16 cellular contexts compared by ENCODE assay signal in genomic region chr5:34005211-34005610, GRCh38. TPM values are rescaled to one million over a fixed set of nuclear protein-coding genes. Genes with fewer than 3 reads are reported as not detected.
DNase-seq lines count a peak whose midpoint lies in the region; ATAC-seq and TF ChIP-seq lines count a peak whose summit lies in the region.
"Had no signal": no experiment of that assay in that cellular context is flagged by ENCODE, and none has a peak within 500 bp of the region (broad histone marks: within the 10 kb centered on the region; RNA-seq: fewer than 3 reads in every experiment).

No MANE protein-coding gene starts in this region.

- WGBS in hepatocyte (ENCODE audit: low lambda C conversion rate, missing lambda C conversion rate): 77% methylated on average over 4 of the region's 4 CpGs

- H3K4me3 ChIP-seq in hepatocyte: no peak overlapping the region
- H3K4me3 ChIP-seq: A549, K562, left lung, pancreas, SJCRH30 had no signal

- H3K27me3 ChIP-seq in hepatocyte: no peaks in the 10 kb centered on the region
- H3K27me3 ChIP-seq: left lung, pancreas, SJCRH30, stomach had no signal

- DNase-seq in SIG-M5 treated with dmso at 0.1 percent for 504 hours (lab: John Stamatoyannopoulos, UW; ENCODE audit: unreplicated experiment) (peak; percentile 7), SIG-M5 (lab: John Stamatoyannopoulos, UW) (no peak), hepatocyte (ENCODE audit: low spot score) (no peak), NCI-H526 treated with DMSO at 0.1 percent for 48 hours (lab: John Stamatoyannopoulos, UW) (no peak), NCI-H1048 (lab: John Stamatoyannopoulos, UW) (no peak)
- DNase-seq: activated naive CD8-positive, alpha-beta T cell treated with anti-CD3 and anti-CD28 coated beads, Interleukin-2, amount 10 ng/mL, durations not matched to agents 7 days and 5 days; CD4-positive, CD25-positive, alpha-beta regulatory T cell; left lung; NCI-H1105 treated with DMSO at 0.1 percent for 48 hours; pancreas; SJCRH30; stomach had no signal

- H3K4me1 ChIP-seq in hepatocyte (ENCODE audit: insufficient read depth): peaks cover 29% of the 10 kb centered on the region

- no peaks in the 10 kb centered on the region for H3K9me3 ChIP-seq in hepatocyte (ENCODE audit: low read depth)
- H3K9me3 ChIP-seq: A549, left lung, pancreas, SJCRH30, stomach had no signal

- H3K79me2 ChIP-seq in hepatocyte: peaks cover 42% of the 10 kb centered on the region

- no peak overlapping the region for H3K27ac ChIP-seq in hepatocyte
- H3K27ac ChIP-seq: A549, left lung, pancreas, SJCRH30 had no signal

- ATAC-seq in GM18868 (IDR thresholded peaks at IDR 0.05; ENCODE audit: unreplicated experiment): peak; percentile 11
- ATAC-seq: A549, K562, left lung, pancreas had no signal

- H3K36me3 ChIP-seq in hepatocyte (replicated peaks; ENCODE audit: insufficient read depth, low read depth): no peaks in the 10 kb centered on the region
- H3K36me3 ChIP-seq: pancreas, SJCRH30 had no signal

- peak overlapping the region; percentile 91 for H3K4me2 ChIP-seq in hepatocyte
- H3K4me2 ChIP-seq: A549 had no signal

- TF ChIP-seq CTCF in hepatocyte (IDR thresholded peaks at IDR 0.05; ENCODE audit: poor library complexity): no peak

- no peaks in the 10 kb centered on the region for H3K9me2 ChIP-seq in hepatocyte (replicated peaks; ENCODE audit: insufficient read depth)

- H4K20me1 ChIP-seq in hepatocyte (ENCODE audit: insufficient read depth, poor library complexity, severe bottlenecking): no peaks in the 10 kb centered on the region

- no peak overlapping the region for H2AFZ ChIP-seq in hepatocyte

RNA-seq across cellular contexts. Expression of gene AMACR, which starts 2.6 kb away (rescaled TPM):
- total RNA-seq in hepatocyte: 65.9 and 92.4 TPM in 2 replicates
- polyA plus RNA-seq in hepatocyte: 57.3 and 68.6 TPM in 2 replicates

RNA-seq across cellular contexts. Expression of gene SLC45A2, which starts 20.7 kb away (rescaled TPM):
- 1.4 TPM in 1 of 2 replicates, not detected in the other for total RNA-seq in hepatocyte
- polyA plus RNA-seq in hepatocyte: 0.97 and 1.8 TPM in 2 replicates
- total RNA-seq: CD4-positive, CD25-positive, alpha-beta regulatory T cell; Daoy; left lung; SJCRH30; stomach had no signal
- polyA plus RNA-seq: A549; CD4-positive, CD25-positive, alpha-beta regulatory T cell had no signal

RNA-seq across cellular contexts. Expression of gene C1QTNF3, which starts 37.8 kb away (rescaled TPM):
- total RNA-seq in hepatocyte: 4.3 and 7.4 TPM in 2 replicates
- 0.91 and 2.7 TPM in 2 replicates for polyA plus RNA-seq in hepatocyte
